Comparison of ENCODE assay signal across 7 cellular contexts in the genomic region with DNA sequence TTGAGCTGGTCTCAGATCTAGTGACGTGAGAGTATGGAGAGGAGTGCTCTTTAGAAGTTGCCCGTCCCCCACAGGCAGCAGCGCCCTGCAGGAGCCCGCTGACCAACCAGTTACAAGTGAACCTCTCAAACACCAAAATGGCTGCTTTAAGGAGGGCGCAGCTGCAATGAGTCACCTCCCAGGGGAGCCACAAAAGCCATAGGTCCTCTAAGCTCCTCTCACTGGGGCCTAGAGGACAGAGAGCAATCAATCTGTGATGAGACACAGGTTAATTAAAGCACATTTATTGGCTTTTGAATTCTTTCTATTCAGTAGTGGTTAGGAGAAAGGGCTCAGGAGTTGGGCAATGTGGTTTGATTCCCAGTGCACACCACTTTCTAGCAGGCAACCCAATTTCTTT. TPM values are rescaled to one million over a fixed set of nuclear protein-coding genes. Genes with fewer than 3 reads are reported as not detected.
DNase-seq lines count a peak whose midpoint lies in the region; ATAC-seq and TF ChIP-seq lines count a peak whose summit lies in the region.
"Had no signal": no experiment of that assay in that cellular context is flagged by ENCODE, and none has a peak within 500 bp of the region (broad histone marks: within the 10 kb centered on the region; RNA-seq: fewer than 3 reads in every experiment).

No MANE protein-coding gene starts in this region.

- ATAC-seq in GM19023 (IDR thresholded peaks at IDR 0.05; ENCODE audit: unreplicated experiment), result no peak

- H3K27me3 ChIP-seq in HUES64 (ENCODE audit: insufficient read depth, low read length), result no peaks in the 10 kb centered on the region
- no peaks in the 10 kb centered on the region for H3K27me3 ChIP-seq in neural progenitor cell

- H3K4me1 ChIP-seq in HUES64 (ENCODE audit: insufficient read depth, low read length), result peaks cover 42% of the 10 kb centered on the region
- H3K4me1 ChIP-seq in neural progenitor cell, result peaks cover 57% of the 10 kb centered on the region

- H3K27ac ChIP-seq in HUES64 (ENCODE audit: low read depth, low read length) (0 out of 2 replicates have a peak overlapping the region, but pooled peaks have one; percentile 28), neural progenitor cell (peak overlapping the region; percentile 90)

- peak overlapping the region; percentile 46 for H3K4me2 ChIP-seq in neural progenitor cell

- no peak for TF ChIP-seq CTCF in neural progenitor cell (IDR thresholded peaks at IDR 0.05)

- H3K9ac ChIP-seq in HUES64 (ENCODE audit: low read depth, low read length) (no peak overlapping the region), neural progenitor cell (no peak overlapping the region)

- peaks cover 43% of the 10 kb centered on the region for H3K4me1 Mint-ChIP-seq in neural progenitor cell

- H3K27me3 Mint-ChIP-seq in neural progenitor cell (ENCODE audit: insufficient read depth, low read depth), result peaks cover 2% of the 10 kb centered on the region

- peaks cover 45% of the 10 kb centered on the region for H3K79me2 ChIP-seq in neural progenitor cell (ENCODE audit: low read depth)

- 87% methylated on average over 5 of the region's 5 CpGs for WGBS in HUES64

- H3K36me3 ChIP-seq in HUES64 (ENCODE audit: insufficient read depth, low read length) (peaks cover 45% of the 10 kb centered on the region), neural progenitor cell (no peaks in the 10 kb centered on the region)

- H3K27ac Mint-ChIP-seq in neural progenitor cell, result no peak overlapping the region

- H3K4me3 Mint-ChIP-seq in neural progenitor cell, result no peak overlapping the region

- peaks cover 72% of the 10 kb centered on the region for H3F3A ChIP-seq in neural progenitor cell (ENCODE audit: low read depth)

- peak; percentile 41 to 84 for DNase-seq in NCI-H524 (lab: John Stamatoyannopoulos, UW)
- peak; percentile 80 for DNase-seq in neural progenitor cell (ENCODE audit: low spot score)
- no peak for DNase-seq in stimulated activated naive CD4-positive, alpha-beta T cell treated with Interleukin-2 at 50 U/mL for 16 hours (lab: John Stamatoyannopoulos, UW)
- no peak for DNase-seq in globus pallidus (ENCODE audit: low spot score)

- no peaks in the 10 kb centered on the region for H3K9me3 Mint-ChIP-seq in neural progenitor cell

- H3K9me3 ChIP-seq in HUES64 (ENCODE audit: insufficient read depth, low read depth, low read length), result no peaks in the 10 kb centered on the region
- no peaks in the 10 kb centered on the region for H3K9me3 ChIP-seq in neural progenitor cell (ENCODE audit: low read depth)

- peaks cover 22% of the 10 kb centered on the region for H3K36me3 Mint-ChIP-seq in neural progenitor cell

- H2AFZ ChIP-seq in neural progenitor cell (replicated peaks), result no peak overlapping the region

- H4K20me1 ChIP-seq in neural progenitor cell (ENCODE audit: low read depth), result peaks cover 27% of the 10 kb centered on the region

- H3K4me3 ChIP-seq in HUES64 (ENCODE audit: low read length) (no peak overlapping the region), neural progenitor cell (no peak overlapping the region)

RNA-seq across cellular contexts. Expression of gene RAPSN, which starts 15.5 kb away (rescaled TPM):
- polyA plus RNA-seq in HUES64 (2013, experiment 1 of 2), result not detected
- polyA plus RNA-seq in HUES64 (2013, experiment 2 of 2), result not detected
- not detected in 2 replicates for total RNA-seq in neural progenitor cell (ENCODE audit: low replicate concordance)
- total RNA-seq: cerebellum had no signal

RNA-seq across cellular contexts. Expression of gene PSMC3, which starts 38.2 kb away (rescaled TPM):
- polyA plus RNA-seq in HUES64 (2013, experiment 1 of 2), result 162 TPM
- 138 TPM for polyA plus RNA-seq in HUES64 (2013, experiment 2 of 2)
- total RNA-seq in neural progenitor cell (ENCODE audit: low replicate concordance), result 126 and 175 TPM in 2 replicates

RNA-seq across cellular contexts. Expression of gene SLC39A13, which starts 56.1 kb away (rescaled TPM):
- polyA plus RNA-seq in HUES64 (2013, experiment 1 of 2), result 16.8 TPM
- polyA plus RNA-seq in HUES64 (2013, experiment 2 of 2), result 20.1 TPM
- 11.3 and 36.4 TPM in 2 replicates for total RNA-seq in neural progenitor cell (ENCODE audit: low replicate concordance)

Comparison
In these comparisons a context has a peak if more than half of its experiments do, and no peak if none do; other contexts are left out.
1. DNase-seq: peak in NCI-H524 (2 of 2) and neural progenitor cell (single experiment); none in stimulated activated naive CD4-positive, alpha-beta T cell treated with Interleukin-2 at 50 U/mL for 16 hours (single experiment) and globus pallidus (single experiment).